Comparison of ENCODE assay signal across 14 cellular contexts in the genomic region with DNA sequence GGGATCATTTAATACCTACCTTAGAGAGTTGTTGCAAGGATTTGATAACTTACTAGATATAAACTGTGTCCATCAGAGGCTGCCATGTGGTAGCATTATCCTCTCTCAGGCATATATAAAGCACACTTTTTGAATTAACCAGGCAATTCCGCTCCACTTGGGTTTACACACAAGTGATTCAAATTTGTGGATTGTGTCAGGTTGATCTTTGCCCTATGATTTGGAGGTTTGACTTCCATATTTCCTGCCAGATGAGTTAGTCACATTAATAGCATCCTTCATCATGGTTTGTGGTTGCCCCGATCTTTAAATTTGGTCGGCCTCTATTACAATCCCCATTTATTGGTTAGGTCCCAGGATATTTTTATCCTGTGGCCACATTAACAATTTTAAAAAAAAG. TPM values are rescaled to one million over a fixed set of nuclear protein-coding genes. Genes with fewer than 3 reads are reported as not detected.
DNase-seq lines count a peak whose midpoint lies in the region; ATAC-seq and FAIRE-seq lines count a peak whose summit lies in the region.
"Had no signal": no experiment of that assay in that cellular context is flagged by ENCODE, and none has a peak within 500 bp of the region (broad histone marks: within the 10 kb centered on the region; RNA-seq: fewer than 3 reads in every experiment).

No MANE protein-coding gene starts in this region.

- no peak for ATAC-seq in GM18868 (IDR thresholded peaks at IDR 0.05; ENCODE audit: unreplicated experiment)
- no peak for ATAC-seq in HG02623 (IDR thresholded peaks at IDR 0.05; ENCODE audit: unreplicated experiment)
- ATAC-seq: activated CD4-positive, alpha-beta T cell treated with anti-CD3 and anti-CD28 coated beads for 36 hours; left lobe of liver had no signal

- DNase-seq in GM03348 (ENCODE audit: low spot score) (peak; percentile 71), RCC 7860 (ENCODE audit: low spot score) (peak; percentile 84), fibroblast of gingiva (ENCODE audit: low read depth) (peak; percentile 84), renal cortical epithelial cell (ENCODE audit: low read depth) (peak; percentile 19), ecto neural progenitor cell (ENCODE audit: low spot score) (no peak), nucleus accumbens (lab: John Stamatoyannopoulos, UW) (no peak)
- DNase-seq: activated CD4-positive, alpha-beta T cell treated with anti-CD3 and anti-CD28 coated beads for 36 hours; GDM1; NCI-H748 treated with DMSO at 0.1 percent for 48 hours had no signal

- FAIRE-seq in RCC 7860 (lab: Jason Lieb, UNC): peak; percentile 89

RNA-seq across cellular contexts. Expression of a gene that starts 44.8 kb away (rescaled TPM):
- not detected in 2 replicates for total RNA-seq in renal cortical epithelial cell
- total RNA-seq: left lobe of liver, MCF 10A, progenitor cell of endocrine pancreas had no signal

RNA-seq across cellular contexts. Expression of a gene that starts 52.2 kb away (rescaled TPM):
- total RNA-seq in renal cortical epithelial cell: 3.8 and 6.0 TPM in 2 replicates

RNA-seq across cellular contexts. Expression of a gene that starts 54.4 kb away (rescaled TPM):
- not detected in 2 replicates for total RNA-seq in renal cortical epithelial cell
- total RNA-seq: activated CD4-positive, alpha-beta T cell treated with anti-CD3 and anti-CD28 coated beads for 36 hours; left lobe of liver; MCF 10A; progenitor cell of endocrine pancreas had no signal

Comparison
In these comparisons a context has a peak if more than half of its experiments do, and no peak if none do; other contexts are left out.
1. DNase-seq: peak in GM03348 (single experiment), RCC 7860 (single experiment), fibroblast of gingiva (single experiment) and renal cortical epithelial cell (single experiment); none in ecto neural progenitor cell (single experiment) and nucleus accumbens (0 of 56).